ENCODE assay signal across 20 cellular contexts in the genomic region with DNA sequence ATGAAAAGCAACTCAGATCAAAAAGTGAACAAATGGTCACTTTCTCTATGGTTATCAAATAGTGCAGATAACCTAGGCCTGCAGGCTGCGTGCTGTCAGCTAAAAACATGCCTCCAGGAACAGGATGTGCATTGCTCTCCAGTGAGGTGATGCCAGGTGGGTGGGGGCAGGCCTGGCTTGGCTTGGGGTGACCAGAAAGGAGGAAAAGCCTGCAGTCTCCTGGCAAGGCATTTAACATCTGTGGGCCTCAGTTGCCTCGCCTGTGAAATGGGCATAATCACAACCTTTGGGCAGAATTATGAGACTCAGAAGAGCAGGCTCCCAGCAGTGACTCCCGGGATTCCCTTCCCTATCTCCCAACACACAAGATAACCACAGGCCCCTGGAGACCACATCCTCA.
"Had no signal": no experiment of that assay in that cellular context is flagged by ENCODE, and none has a peak within 500 bp of the region (broad histone marks: within the 10 kb centered on the region; RNA-seq: fewer than 3 reads in every experiment).

No MANE protein-coding gene starts in this region.

- H2AFZ ChIP-seq: neural progenitor cell had no signal

- H3K4me1 ChIP-seq: colonic mucosa, gastroesophageal sphincter, neural progenitor cell, psoas muscle, tibial artery had no signal

- ATAC-seq: activated naive CD8-positive, alpha-beta T cell treated with anti-CD3 and anti-CD28 coated beads, Interleukin-2, amount 50 U/mL, for 24 hours; activated T-helper 17 cell treated with anti-CD3 and anti-CD28 coated beads, Interleukin-2, amount 50 U/mL, for 72 hours; gastroesophageal sphincter; naive thymus-derived CD4-positive, alpha-beta T cell; psoas muscle; T-cell had no signal

- H3K4me2 ChIP-seq: neural progenitor cell had no signal

- H3K9ac ChIP-seq: neural progenitor cell had no signal

- H3K9me3 ChIP-seq: colonic mucosa, gastroesophageal sphincter, heart left ventricle, psoas muscle, tibial artery had no signal

- H3K4me3 ChIP-seq: colonic mucosa, gastroesophageal sphincter, heart left ventricle, neural progenitor cell, psoas muscle, tibial artery had no signal

- FAIRE-seq: small intestine had no signal

- H3K27ac ChIP-seq: colonic mucosa, gastroesophageal sphincter, heart left ventricle, neural progenitor cell, psoas muscle, tibial artery had no signal

- DNase-seq: activated CD4-positive, alpha-beta memory T cell treated with anti-CD3 and anti-CD28 coated beads for 36 hours; activated CD4-positive, alpha-beta T cell treated with anti-CD3 and anti-CD28 coated beads for 4 hours; activated naive CD4-positive, alpha-beta T cell treated with anti-CD3 and anti-CD28 coated beads, Interleukin-2, amount 10 ng/mL, durations not matched to agents 7 days and 5 days; activated naive CD8-positive, alpha-beta T cell treated with anti-CD3 and anti-CD28 coated beads, Interleukin-2, amount 50 U/mL, for 24 hours; activated T-cell treated with anti-CD3 and anti-CD28 coated beads, Interleukin-2, amount 50 U/mL, for 1 hour; anterior cingulate cortex; colonic mucosa; heart left ventricle; naive thymus-derived CD4-positive, alpha-beta T cell; psoas muscle; right cardiac atrium; small intestine; stimulated activated CD8-positive, alpha-beta memory T cell treated with anti-CD3 and anti-CD28 coated beads, Interleukin-4, amount 100 ng/mL, for 48 hours; stimulated activated naive CD4-positive, alpha-beta T cell treated with Interleukin-2 at 50 U/mL for 16 hours; substantia nigra; T-cell had no signal

- H3K27me3 ChIP-seq: colonic mucosa, neural progenitor cell had no signal

- H3K36me3 ChIP-seq: colonic mucosa, gastroesophageal sphincter, heart left ventricle, neural progenitor cell, tibial artery had no signal
